Comparison of ENCODE assay signal across 27 cellular contexts in genomic region chr6:160344281-160344680, GRCh38. TPM values are rescaled to one million over a fixed set of nuclear protein-coding genes. Genes with fewer than 3 reads are reported as not detected.
"Had no signal": no experiment of that assay in that cellular context is flagged by ENCODE, and none has a peak within 500 bp of the region (broad histone marks: within the 10 kb centered on the region; RNA-seq: fewer than 3 reads in every experiment).

No MANE protein-coding gene starts in this region.

- H3K4me1 ChIP-seq: colonic mucosa, parathyroid adenoma, right lobe of liver, upper lobe of right lung, uterus had no signal

- H3K4me2 ChIP-seq: neural progenitor cell had no signal

- H3K36me3 ChIP-seq: colonic mucosa, esophagus muscularis mucosa, neural progenitor cell, right lobe of liver, transverse colon, upper lobe of right lung, uterus had no signal

- H3K9me3 ChIP-seq: colonic mucosa, esophagus muscularis mucosa, right lobe of liver, transverse colon, upper lobe of right lung, uterus had no signal

- H3K79me2 ChIP-seq: parathyroid adenoma had no signal

- FAIRE-seq: frontal cortex, kidney, small intestine had no signal

- H3K36me3 Mint-ChIP-seq: naive thymus-derived CD4-positive, alpha-beta T cell; neural progenitor cell; stimulated activated naive B cell treated with anti-CD40 and anti-IgM and Interleukin-4, amounts not matched to agents 10 μg/mL and 1 μg/mL and 100 μg/mL, for 72 hours had no signal

- H3K9me3 Mint-ChIP-seq: dendritic cell treated with granulocyte-macrophage colony-stimulating factor and Interleukin-4, amounts not matched to agents 40 ng/mL and 50 ng/mL, for 4 days; endodermal cell; nephron; stimulated activated naive B cell treated with anti-CD40 and anti-IgM and Interleukin-4, amounts not matched to agents 10 μg/mL and 1 μg/mL and 100 μg/mL, for 72 hours; stimulated activated naive CD8-positive, alpha-beta T cell treated with anti-CD3 and anti-CD28 coated beads, Interleukin-15, Interleukin-2, amounts not matched to agents 100 ng/mL and 50 ng/mL, for 24 hours had no signal

- H3K27ac Mint-ChIP-seq: dendritic cell treated with granulocyte-macrophage colony-stimulating factor and Interleukin-4, amounts not matched to agents 40 ng/mL and 50 ng/mL, for 4 days; endodermal cell; immature natural killer cell; naive thymus-derived CD4-positive, alpha-beta T cell; nephron; neural progenitor cell; progenitor cell of endocrine pancreas; stimulated activated naive B cell treated with anti-CD40 and anti-IgM and Interleukin-4, amounts not matched to agents 10 μg/mL and 1 μg/mL and 100 μg/mL, for 72 hours; stimulated activated naive CD8-positive, alpha-beta T cell treated with anti-CD3 and anti-CD28 coated beads, Interleukin-15, Interleukin-2, amounts not matched to agents 100 ng/mL and 50 ng/mL, for 24 hours had no signal

- H3K4me3 ChIP-seq: colonic mucosa, esophagus muscularis mucosa, lung, neural progenitor cell, right lobe of liver, transverse colon, upper lobe of right lung, uterus had no signal

- DNase-seq: colonic mucosa; effector CD8-positive, alpha-beta T cell; endodermal cell; hypothalamus; immature natural killer cell; kidney; mesenchymal stem cell; midbrain; naive thymus-derived CD4-positive, alpha-beta T cell; right lobe of liver; small intestine; stimulated activated CD4-positive, alpha-beta T cell treated with anti-CD3 and anti-CD28 coated beads, Interleukin-15, amount 100 ng/mL, for 24 hours; stimulated activated CD4-positive, alpha-beta T cell treated with anti-CD3 and anti-CD28 coated beads, Interleukin-2, amount 100 ng/mL, for 48 hours; stimulated activated naive B cell treated with anti-CD40 and anti-IgM and Interleukin-4, amounts not matched to agents 10 μg/mL and 1 μg/mL and 100 μg/mL, for 72 hours; transverse colon; upper lobe of right lung; uterus had no signal

- H3K9ac ChIP-seq: neural progenitor cell, parathyroid adenoma had no signal

- ATAC-seq: left lobe of liver; naive thymus-derived CD4-positive, alpha-beta T cell; right lobe of liver; stimulated activated naive B cell treated with anti-CD40 and anti-IgM and Interleukin-4, amounts not matched to agents 10 μg/mL and 1 μg/mL and 100 μg/mL, for 72 hours; upper lobe of right lung had no signal

- H3K4me3 Mint-ChIP-seq: dendritic cell treated with granulocyte-macrophage colony-stimulating factor and Interleukin-4, amounts not matched to agents 40 ng/mL and 50 ng/mL, for 4 days; endodermal cell; immature natural killer cell; naive thymus-derived CD4-positive, alpha-beta T cell; nephron; neural progenitor cell; stimulated activated naive B cell treated with anti-CD40 and anti-IgM and Interleukin-4, amounts not matched to agents 10 μg/mL and 1 μg/mL and 100 μg/mL, for 72 hours; stimulated activated naive CD8-positive, alpha-beta T cell treated with anti-CD3 and anti-CD28 coated beads, Interleukin-15, Interleukin-2, amounts not matched to agents 100 ng/mL and 50 ng/mL, for 24 hours had no signal

- H3K27me3 ChIP-seq: right lobe of liver, uterus had no signal

- H3K27ac ChIP-seq: colonic mucosa, esophagus muscularis mucosa, neural progenitor cell, parathyroid adenoma, right lobe of liver, transverse colon, upper lobe of right lung, uterus had no signal

- H2AFZ ChIP-seq: neural progenitor cell, parathyroid adenoma had no signal

RNA-seq across cellular contexts. Expression of gene SLC22A3, which starts 3.9 kb away (rescaled TPM):
- total RNA-seq: naive thymus-derived CD4-positive, alpha-beta T cell had no signal
- polyA plus RNA-seq: naive thymus-derived CD4-positive, alpha-beta T cell had no signal
